In the genomic region with DNA sequence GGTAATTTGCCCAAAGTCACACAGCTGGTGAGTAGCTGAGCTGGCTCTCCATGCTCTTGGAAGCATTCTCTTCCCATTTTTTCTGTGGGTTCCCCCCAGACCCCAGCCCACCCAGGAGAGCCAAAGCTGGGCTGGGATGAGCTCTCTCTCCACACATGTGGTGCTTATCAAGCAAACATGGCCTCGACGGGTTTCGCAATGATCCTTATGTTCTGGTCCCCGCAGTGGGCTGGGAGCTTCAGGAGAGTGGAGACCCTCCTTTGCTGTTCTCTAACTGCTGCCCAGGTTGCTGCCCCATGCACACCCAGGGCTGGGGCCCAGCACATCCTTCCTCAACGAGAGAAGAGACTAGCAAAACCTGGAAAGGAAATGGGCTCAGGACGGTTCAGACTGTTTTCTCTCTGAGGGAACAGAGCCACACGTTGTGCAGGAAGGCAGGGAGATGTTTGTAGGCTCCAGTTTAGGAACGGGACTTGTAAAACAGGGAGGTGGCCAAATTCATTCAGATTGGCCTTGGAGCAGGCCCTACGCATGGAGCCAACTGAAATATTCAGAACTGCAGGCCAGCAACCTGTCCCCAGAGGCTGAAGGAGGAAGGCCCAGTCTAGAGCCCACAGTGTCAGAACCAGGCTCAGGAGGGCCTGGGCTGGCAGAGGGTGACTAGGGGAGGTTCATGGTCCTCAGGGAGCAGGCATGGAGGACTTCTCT, we compare ENCODE assay signal across 13 cellular contexts. TPM values are rescaled to one million over a fixed set of nuclear protein-coding genes. Genes with fewer than 3 reads are reported as not detected.
A peak's percentile ranks its signal among the peaks of the same experiment; 100 is the strongest.
DNase-seq lines count a peak whose midpoint lies in the region; ATAC-seq and TF ChIP-seq lines count a peak whose summit lies in the region.
"Had no signal": no experiment of that assay in that cellular context is flagged by ENCODE, and none has a peak within 500 bp of the region (broad histone marks: within the 10 kb centered on the region; RNA-seq: fewer than 3 reads in every experiment).

No MANE protein-coding gene starts in this region.

- peaks cover 22% of the 10 kb centered on the region for H3K4me1 Mint-ChIP-seq in activated T-helper 2 cell treated with anti-CD3 and anti-CD28 coated beads, Interferon-gamma antibody, Interleukin-2, Interleukin-4, amounts not matched to agents 10 μg/mL and 5 μg/mL and 100 μg/mL, durations not matched to agents 14 hours and 24 hours and 36 hours (ENCODE audit: low read depth)
- peaks cover 53% of the 10 kb centered on the region for H3K4me1 Mint-ChIP-seq in neural progenitor cell
- peaks cover 9% of the 10 kb centered on the region for H3K4me1 Mint-ChIP-seq in activated T-cell treated with anti-CD3 and anti-CD28 coated beads, Interleukin-2, amount 50 U/mL, for 72 hours (ENCODE audit: low read depth)

- no peaks in the 10 kb centered on the region for H3K36me3 Mint-ChIP-seq in activated T-helper 2 cell treated with anti-CD3 and anti-CD28 coated beads, Interferon-gamma antibody, Interleukin-2, Interleukin-4, amounts not matched to agents 10 μg/mL and 5 μg/mL and 100 μg/mL, durations not matched to agents 14 hours and 24 hours and 36 hours (ENCODE audit: low read depth)
- no peaks in the 10 kb centered on the region for H3K36me3 Mint-ChIP-seq in neural progenitor cell
- no peaks in the 10 kb centered on the region for H3K36me3 Mint-ChIP-seq in activated T-cell treated with anti-CD3 and anti-CD28 coated beads, Interleukin-2, amount 50 U/mL, for 72 hours (ENCODE audit: insufficient read depth in 2 of 2)

- H2AFZ ChIP-seq in neural progenitor cell (replicated peaks) = no peak overlapping the region
- H2AFZ ChIP-seq: parathyroid adenoma had no signal

- no peaks in the 10 kb centered on the region for H3K79me2 ChIP-seq in neural progenitor cell (ENCODE audit: low read depth)
- H3K79me2 ChIP-seq: parathyroid adenoma had no signal

- no peak overlapping the region for H3K4me3 Mint-ChIP-seq in activated T-helper 2 cell treated with anti-CD3 and anti-CD28 coated beads, Interferon-gamma antibody, Interleukin-2, Interleukin-4, amounts not matched to agents 10 μg/mL and 5 μg/mL and 100 μg/mL, durations not matched to agents 14 hours and 24 hours and 36 hours (ENCODE audit: low read depth)
- no peak overlapping the region for H3K4me3 Mint-ChIP-seq in neural progenitor cell
- H3K4me3 Mint-ChIP-seq in activated T-cell treated with anti-CD3 and anti-CD28 coated beads, Interleukin-2, amount 50 U/mL, for 72 hours = no peak overlapping the region

- peak overlapping the region in 3 of 4 donors; percentile 4 to 61 (median 39) for H3K27ac ChIP-seq in esophagus squamous epithelium
- H3K27ac ChIP-seq in neural progenitor cell = no peak overlapping the region
- H3K27ac ChIP-seq in thoracic aorta = peak overlapping the region; percentile 70 to 78
- H3K27ac ChIP-seq: parathyroid adenoma had no signal

- no peak overlapping the region for H3K9ac ChIP-seq in neural progenitor cell
- H3K9ac ChIP-seq: parathyroid adenoma had no signal

- ATAC-seq in thoracic aorta (ENCODE audit: insufficient number of reproducible peaks, low FRiP score, low read depth) = no peak
- ATAC-seq in activated T-cell treated with anti-CD3 and anti-CD28 coated beads, Interleukin-2, amount 50 U/mL, for 72 hours (replicated peaks in 1 of 2) = no peak
- ATAC-seq: GM12878 had no signal

- no peak for TF ChIP-seq POLR2A in esophagus squamous epithelium (IDR thresholded peaks at IDR 0.05)

- H3K27ac Mint-ChIP-seq in activated T-helper 2 cell treated with anti-CD3 and anti-CD28 coated beads, Interferon-gamma antibody, Interleukin-2, Interleukin-4, amounts not matched to agents 10 μg/mL and 5 μg/mL and 100 μg/mL, durations not matched to agents 14 hours and 24 hours and 36 hours = peak overlapping the region; percentile 47
- H3K27ac Mint-ChIP-seq in neural progenitor cell = peak overlapping the region; percentile 70
- no peak overlapping the region for H3K27ac Mint-ChIP-seq in activated T-cell treated with anti-CD3 and anti-CD28 coated beads, Interleukin-2, amount 50 U/mL, for 72 hours

- WGBS in esophagus squamous epithelium, 2 donors = 48 to 72% methylated on average over 7 to 8 of the region's 9 CpGs

- no peak for TF ChIP-seq CTCF in esophagus squamous epithelium (IDR thresholded peaks at IDR 0.05)
- TF ChIP-seq CTCF in neural progenitor cell (IDR thresholded peaks at IDR 0.05) = no peak
- peak; percentile 49 for TF ChIP-seq CTCF in thoracic aorta (IDR thresholded peaks at IDR 0.05)

- intact Hi-C loops in activated T-helper 2 cell treated with anti-CD3 and anti-CD28 coated beads, Interferon-gamma antibody, Interleukin-2, Interleukin-4, amounts not matched to agents 10 μg/mL and 5 μg/mL and 100 μg/mL, durations not matched to agents 14 hours and 24 hours and 36 hours (cut with micrococcal nuclease) = no loop called here
- intact Hi-C loops in esophagus squamous epithelium (cut with DNase I) = no loop called here

- peaks cover 4 to 33% (median 22%) of the 10 kb centered on the region in 3 donors for H3K4me1 ChIP-seq in esophagus squamous epithelium
- H3K4me1 ChIP-seq in neural progenitor cell = peaks cover 10% of the 10 kb centered on the region
- H3K4me1 ChIP-seq in thoracic aorta (ENCODE audit: control insufficient read depth in 1 of 2, low read depth in 2 of 2) = peaks cover 6 to 38% of the 10 kb centered on the region in 2 donors
- H3K4me1 ChIP-seq: parathyroid adenoma had no signal

- no peaks in the 10 kb centered on the region for H3K9me3 Mint-ChIP-seq in activated T-helper 2 cell treated with anti-CD3 and anti-CD28 coated beads, Interferon-gamma antibody, Interleukin-2, Interleukin-4, amounts not matched to agents 10 μg/mL and 5 μg/mL and 100 μg/mL, durations not matched to agents 14 hours and 24 hours and 36 hours
- H3K9me3 Mint-ChIP-seq in neural progenitor cell = no peaks in the 10 kb centered on the region
- no peaks in the 10 kb centered on the region for H3K9me3 Mint-ChIP-seq in activated T-cell treated with anti-CD3 and anti-CD28 coated beads, Interleukin-2, amount 50 U/mL, for 72 hours

- H3K4me3 ChIP-seq in esophagus squamous epithelium (no peak overlapping the region), neural progenitor cell (no peak overlapping the region), thoracic aorta (no peak overlapping the region)
- H3K4me3 ChIP-seq: GM12878 had no signal

- no peaks in the 10 kb centered on the region for H3K27me3 Mint-ChIP-seq in activated T-helper 2 cell treated with anti-CD3 and anti-CD28 coated beads, Interferon-gamma antibody, Interleukin-2, Interleukin-4, amounts not matched to agents 10 μg/mL and 5 μg/mL and 100 μg/mL, durations not matched to agents 14 hours and 24 hours and 36 hours (ENCODE audit: low read depth)
- peaks cover 4% of the 10 kb centered on the region for H3K27me3 Mint-ChIP-seq in neural progenitor cell (ENCODE audit: insufficient read depth, low read depth)
- H3K27me3 Mint-ChIP-seq in activated T-cell treated with anti-CD3 and anti-CD28 coated beads, Interleukin-2, amount 50 U/mL, for 72 hours (ENCODE audit: low read depth) = no peaks in the 10 kb centered on the region

- H3F3A ChIP-seq in neural progenitor cell (ENCODE audit: low read depth) = no peaks in the 10 kb centered on the region

- H3K9me3 ChIP-seq in esophagus squamous epithelium (no peaks in the 10 kb centered on the region), neural progenitor cell (ENCODE audit: low read depth) (no peaks in the 10 kb centered on the region), thoracic aorta (no peaks in the 10 kb centered on the region)

- H3K27me3 ChIP-seq in esophagus squamous epithelium (no peaks in the 10 kb centered on the region), neural progenitor cell (no peaks in the 10 kb centered on the region), thoracic aorta (replicated peaks; ENCODE audit: insufficient read depth) (no peaks in the 10 kb centered on the region)

- H3K4me2 ChIP-seq in neural progenitor cell = no peak overlapping the region

- no peak for DNase-seq in activated T-helper 2 cell treated with anti-CD3 and anti-CD28 coated beads, Interferon-gamma antibody, Interleukin-2, Interleukin-4, amounts not matched to agents 10 μg/mL and 5 μg/mL and 100 μg/mL, durations not matched to agents 14 hours and 24 hours and 36 hours (ENCODE audit: low spot score)
- DNase-seq in esophagus squamous epithelium (lab: John Stamatoyannopoulos, UW) = no peak
- DNase-seq in neural progenitor cell (ENCODE audit: low spot score) = no peak
- DNase-seq in thoracic aorta (ENCODE audit: low spot score) = no peak
- DNase-seq in activated gamma-delta T cell (lab: John Stamatoyannopoulos, UW) = no peak
- DNase-seq in NOMO-1 treated with dmso at 0.1 percent for 144 hours (lab: John Stamatoyannopoulos, UW; ENCODE audit: unreplicated experiment) = no peak
- DNase-seq in activated T-cell treated with anti-CD3 and anti-CD28 coated beads, Interleukin-2, amount 50 U/mL, for 72 hours = no peak
- DNase-seq: cortex of kidney, EL, mesendoderm, NCI-H1092 had no signal

- H4K20me1 ChIP-seq in neural progenitor cell (ENCODE audit: low read depth) = no peaks in the 10 kb centered on the region

- H3K36me3 ChIP-seq in esophagus squamous epithelium = no peaks in the 10 kb centered on the region
- H3K36me3 ChIP-seq in neural progenitor cell = no peaks in the 10 kb centered on the region
- H3K36me3 ChIP-seq in thoracic aorta = no peaks in the 10 kb centered on the region

RNA-seq across cellular contexts. Expression of a gene that starts 27.2 kb away (rescaled TPM):
- total RNA-seq in activated T-helper 2 cell treated with anti-CD3 and anti-CD28 coated beads, Interferon-gamma antibody, Interleukin-2, Interleukin-4, amounts not matched to agents 10 μg/mL and 5 μg/mL and 100 μg/mL, durations not matched to agents 14 hours and 24 hours and 36 hours = 251 and 252 TPM in 2 replicates
- 10 to 100 TPM in 3 of 4 donors, 1 to 10 TPM in 1; 7.6 to 34.8 (median 15.9) TPM for total RNA-seq in esophagus squamous epithelium
- 2.7 and 5.0 TPM in 2 replicates for total RNA-seq in neural progenitor cell (ENCODE audit: low replicate concordance)
- 100 to 1,000 TPM; 146 to 171 TPM for total RNA-seq in thoracic aorta
- total RNA-seq in activated T-cell treated with anti-CD3 and anti-CD28 coated beads, Interleukin-2, amount 50 U/mL, for 72 hours = 10 to 100 TPM; 46.3 to 83.0 TPM
